In the genomic region with DNA sequence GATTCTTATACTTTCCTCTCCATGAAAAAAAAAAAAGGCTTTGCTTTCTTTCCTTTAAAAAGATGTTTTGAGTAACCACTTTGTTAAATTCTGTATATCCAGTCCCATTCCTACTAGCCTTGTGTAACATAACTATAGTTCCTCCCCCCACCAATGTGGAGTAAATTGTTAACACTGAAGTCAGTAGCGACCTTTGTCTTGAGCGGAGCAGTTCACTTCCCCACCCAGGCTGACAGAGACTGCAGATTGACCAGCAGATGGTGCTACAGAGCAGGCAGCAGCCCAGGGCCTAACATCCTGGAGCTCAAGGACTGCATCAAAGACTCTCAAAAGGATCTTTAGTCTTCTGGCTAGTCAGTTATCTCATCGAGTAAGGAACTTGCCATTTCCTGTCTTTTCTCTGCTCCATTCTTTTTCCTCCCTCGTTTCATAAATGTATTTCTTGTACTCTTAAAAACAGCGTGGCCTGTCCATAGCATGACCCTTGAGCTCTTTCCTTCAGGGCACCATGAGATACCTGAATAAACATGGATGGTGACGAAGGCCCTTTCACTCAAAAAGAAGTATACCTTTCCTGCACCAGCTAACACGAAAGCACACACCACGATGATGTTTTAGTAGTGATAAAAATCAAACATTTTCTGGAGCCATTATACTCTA, we compare ENCODE assay signal across 8 cellular contexts.
DNase-seq lines count a peak whose midpoint lies in the region; ATAC-seq, FAIRE-seq and TF ChIP-seq lines count a peak whose summit lies in the region.

No MANE protein-coding gene starts in this region.

- FAIRE-seq in endometrium (lab: Jason Lieb, UNC) = peak; percentile 4

- TF ChIP-seq CTCF in Calu3 (IDR thresholded peaks at IDR 0.05; ENCODE audit: unreplicated experiment) = peak; percentile 91
- peak; percentile 93 for TF ChIP-seq CTCF in GM20000 (IDR thresholded peaks at IDR 0.05; ENCODE audit: extremely low read depth, missing control alignments)

- DNase-seq in Calu3 (peak; percentile 85), GM20000 (ENCODE audit: low spot score) (peak; percentile 46), NCI-H748 (lab: John Stamatoyannopoulos, UW; ENCODE audit: unreplicated experiment) (peak; percentile 57), middle frontal gyrus (ENCODE audit: extremely low spot score, low spot score) (peak; percentile 67)
- peak; percentile 55 to 65 for DNase-seq in activated CD4-positive, alpha-beta T cell treated with anti-CD3 and anti-CD28 coated beads, Interleukin-2, amount 50 U/mL, for 48 hours
- DNase-seq in stimulated activated CD8-positive, alpha-beta memory T cell treated with anti-CD3 and anti-CD28 coated beads, Interleukin-7, amount 100 ng/mL, for 48 hours (ENCODE audit: extremely low read depth in 1 of 2, low read depth in 1 of 2) = peak; percentile 11 to 27

- intact Hi-C loops in Calu3 (cut with micrococcal nuclease; ENCODE audit: unreplicated experiment) = loop anchor here (1.0 to 10.0 kb wide), 4 partner anchors 42 to 886 kb away; no protein-coding TSS in a partner anchor

- no peaks in the 10 kb centered on the region for H3K9me3 Mint-ChIP-seq in Calu3 (ENCODE audit: low read depth, unreplicated experiment)

- H3K4me3 Mint-ChIP-seq in Calu3 (ENCODE audit: low read depth, unreplicated experiment) = no peak overlapping the region

- CTCF ChIA-PET in Calu3 (lab: Charles Lee) = interaction anchor here (0.5 to 1.6 kb wide), 19 partner anchors 9 to 854 kb away, joined by 3 to 16 read pairs (median 5); no protein-coding TSS in a partner anchor

- peak overlapping the region; percentile 12 for H3K27ac Mint-ChIP-seq in Calu3 (ENCODE audit: unreplicated experiment)

- H3K27me3 Mint-ChIP-seq in Calu3 (ENCODE audit: unreplicated experiment) = no peaks in the 10 kb centered on the region

- no TSS peak for BruUV-seq in Calu3 (replicated peaks; lab: Mats Ljungman, UMichigan)

- H3K36me3 Mint-ChIP-seq in Calu3 (ENCODE audit: insufficient read depth, unreplicated experiment) = no peaks in the 10 kb centered on the region

- H3K4me1 Mint-ChIP-seq in Calu3 (ENCODE audit: low read depth, unreplicated experiment) = peaks cover 38% of the 10 kb centered on the region

- peak; percentile 96 for ATAC-seq in HG03565 (IDR thresholded peaks at IDR 0.05; ENCODE audit: unreplicated experiment)

Comparison
In these comparisons a context has a peak if more than half of its experiments do, and no peak if none do; other contexts are left out.
1. Peak in every context shown above with its lines: DNase-seq and ATAC-seq.
2. DNase-seq: peak in every context shown above with its lines; median percentile 85 in Calu3; 67 in middle frontal gyrus; 60 in activated CD4-positive, alpha-beta T cell treated with anti-CD3 and anti-CD28 coated beads, Interleukin-2, amount 50 U/mL, for 48 hours; 57 in NCI-H748; 46 in GM20000; 19 in stimulated activated CD8-positive, alpha-beta memory T cell treated with anti-CD3 and anti-CD28 coated beads, Interleukin-7, amount 100 ng/mL, for 48 hours.